In genomic region chr15:64954395-64954794, GRCh38 we compare ENCODE assay signal across 17 cellular contexts. TPM values are rescaled to one million over a fixed set of nuclear protein-coding genes. Genes with fewer than 3 reads are reported as not detected.
DNase-seq lines count a peak whose midpoint lies in the region; ATAC-seq and TF ChIP-seq lines count a peak whose summit lies in the region.
"Had no signal": no experiment of that assay in that cellular context is flagged by ENCODE, and none has a peak within 500 bp of the region (broad histone marks: within the 10 kb centered on the region; RNA-seq: fewer than 3 reads in every experiment).

No MANE protein-coding gene starts in this region.

- H3K36me3 ChIP-seq in CD4-positive, CD25-positive, alpha-beta regulatory T cell (ENCODE audit: control insufficient read depth, insufficient read depth, low read length), result peaks cover 27% of the 10 kb centered on the region
- H3K36me3 ChIP-seq in CD8-positive, alpha-beta memory T cell (ENCODE audit: insufficient read depth, low read length), result peaks cover 9% of the 10 kb centered on the region
- H3K36me3 ChIP-seq in naive thymus-derived CD4-positive, alpha-beta T cell (ENCODE audit: control insufficient read depth in 2 of 3, insufficient read depth in 3 of 3, low read length in 3 of 3), result peaks cover 0 to 32% (median 3%) of the 10 kb centered on the region in 3 experiments

- no peak overlapping the region for H3K4me3 ChIP-seq in CD4-positive, CD25-positive, alpha-beta regulatory T cell (ENCODE audit: low read depth, low read length)
- H3K4me3 ChIP-seq in CD8-positive, alpha-beta memory T cell (ENCODE audit: low read length), result no peak overlapping the region
- no peak overlapping the region for H3K4me3 ChIP-seq in naive thymus-derived CD4-positive, alpha-beta T cell (ENCODE audit: low read length)
- no peak overlapping the region for H3K4me3 ChIP-seq in dorsolateral prefrontal cortex
- H3K4me3 ChIP-seq: GM12878 had no signal

- CTCF ChIA-PET in CD8-positive, alpha-beta memory T cell (lab: Charles Lee), result no interaction called here
- CTCF ChIA-PET in naive thymus-derived CD4-positive, alpha-beta T cell (lab: Charles Lee), result no interaction called here

- H3K4me3 Mint-ChIP-seq in CD4-positive, CD25-positive, alpha-beta regulatory T cell, result no peak overlapping the region
- no peak overlapping the region for H3K4me3 Mint-ChIP-seq in CD8-positive, alpha-beta memory T cell
- no peak overlapping the region for H3K4me3 Mint-ChIP-seq in activated naive CD8-positive, alpha-beta T cell treated with anti-CD3 and anti-CD28 coated beads for 36 hours
- no peak overlapping the region for H3K4me3 Mint-ChIP-seq in naive thymus-derived CD4-positive, alpha-beta T cell

- no peak for TF ChIP-seq CTCF in dorsolateral prefrontal cortex (IDR thresholded peaks at IDR 0.05 in 54 of 56, conservative IDR thresholded peaks at IDR 0.05 in 2 of 56; ENCODE audit: low read depth in 1 of 56, partially characterized antibody in 56 of 56)

- H3K27ac ChIP-seq in CD4-positive, CD25-positive, alpha-beta regulatory T cell (ENCODE audit: insufficient read depth, low read length, poor library complexity, severe bottlenecking), result no peak overlapping the region
- no peak overlapping the region for H3K27ac ChIP-seq in CD8-positive, alpha-beta memory T cell (ENCODE audit: low read depth, low read length)
- no peak overlapping the region for H3K27ac ChIP-seq in naive thymus-derived CD4-positive, alpha-beta T cell (ENCODE audit: low read depth, low read length)
- no peak overlapping the region for H3K27ac ChIP-seq in dorsolateral prefrontal cortex

- intact Hi-C loops in naive thymus-derived CD4-positive, alpha-beta T cell (cut with micrococcal nuclease), result no loop called here
- intact Hi-C loops in dorsolateral prefrontal cortex (cut with DNase I), result no loop called here

- POLR2A ChIA-PET in CD8-positive, alpha-beta memory T cell (lab: Charles Lee), result no interaction called here
- POLR2A ChIA-PET in naive thymus-derived CD4-positive, alpha-beta T cell (lab: Charles Lee), result no interaction called here

- H3K4me1 ChIP-seq in CD4-positive, CD25-positive, alpha-beta regulatory T cell (ENCODE audit: control insufficient read depth, insufficient read depth, low read length, poor library complexity, severe bottlenecking), result no peaks in the 10 kb centered on the region
- H3K4me1 ChIP-seq in CD8-positive, alpha-beta memory T cell (ENCODE audit: insufficient read depth, low read length), result no peaks in the 10 kb centered on the region
- no peaks in the 10 kb centered on the region for H3K4me1 ChIP-seq in naive thymus-derived CD4-positive, alpha-beta T cell (ENCODE audit: control insufficient read depth in 2 of 2, insufficient read depth in 2 of 2, low read length in 2 of 2)

- no peaks in the 10 kb centered on the region for H3K9me3 ChIP-seq in CD4-positive, CD25-positive, alpha-beta regulatory T cell (ENCODE audit: control insufficient read depth in 2 of 2, low read length in 2 of 2)
- no peaks in the 10 kb centered on the region for H3K9me3 ChIP-seq in CD8-positive, alpha-beta memory T cell (ENCODE audit: low read length)
- H3K9me3 ChIP-seq in naive thymus-derived CD4-positive, alpha-beta T cell (ENCODE audit: control insufficient read depth in 2 of 3, low read length in 3 of 3), result no peaks in the 10 kb centered on the region

- peak overlapping the region; percentile 28 to 86 (median 73) for H3K27ac Mint-ChIP-seq in CD4-positive, CD25-positive, alpha-beta regulatory T cell
- H3K27ac Mint-ChIP-seq in CD8-positive, alpha-beta memory T cell, result peak overlapping the region; percentile 11 to 97 (median 74)
- H3K27ac Mint-ChIP-seq in activated naive CD8-positive, alpha-beta T cell treated with anti-CD3 and anti-CD28 coated beads for 36 hours, result peak overlapping the region; percentile 18
- peak overlapping the region in 8 of 9 donors; percentile 59 to 92 (median 78) for H3K27ac Mint-ChIP-seq in naive thymus-derived CD4-positive, alpha-beta T cell

- DNase-seq in CD4-positive, CD25-positive, alpha-beta regulatory T cell, result no peak
- no peak for DNase-seq in CD8-positive, alpha-beta memory T cell
- DNase-seq in activated naive CD8-positive, alpha-beta T cell treated with anti-CD3 and anti-CD28 coated beads for 36 hours, result no peak
- DNase-seq in naive thymus-derived CD4-positive, alpha-beta T cell, result no peak
- DNase-seq in SHP77 treated with DMSO at 0.1 percent for 48 hours (lab: John Stamatoyannopoulos, UW) (no peak), dorsolateral prefrontal cortex (no peak)
- DNase-seq: Calu3, DMS79, H7, IMR-90, MV-4-11, NCI-H1436, NCI-H2081 treated with DMSO at 0.1 percent for 48 hours, NCI-H524, SHP77 had no signal

- H3K4me1 Mint-ChIP-seq in CD4-positive, CD25-positive, alpha-beta regulatory T cell, result peaks cover 0 to 21% (median 7%) of the 10 kb centered on the region in 4 donors
- H3K4me1 Mint-ChIP-seq in CD8-positive, alpha-beta memory T cell, result peaks cover 2 to 24% (median 6%) of the 10 kb centered on the region in 3 donors
- H3K4me1 Mint-ChIP-seq in activated naive CD8-positive, alpha-beta T cell treated with anti-CD3 and anti-CD28 coated beads for 36 hours, result peaks cover 5% of the 10 kb centered on the region
- peaks cover 0 to 42% (median 38%) of the 10 kb centered on the region in 7 donors for H3K4me1 Mint-ChIP-seq in naive thymus-derived CD4-positive, alpha-beta T cell

- H3K27me3 ChIP-seq in CD4-positive, CD25-positive, alpha-beta regulatory T cell (ENCODE audit: control insufficient read depth, insufficient read depth, low read length), result no peaks in the 10 kb centered on the region
- no peaks in the 10 kb centered on the region for H3K27me3 ChIP-seq in CD8-positive, alpha-beta memory T cell (ENCODE audit: insufficient read depth, low read length, poor library complexity, severe bottlenecking)
- no peaks in the 10 kb centered on the region for H3K27me3 ChIP-seq in naive thymus-derived CD4-positive, alpha-beta T cell (ENCODE audit: control insufficient read depth in 2 of 2, insufficient read depth in 2 of 2, low read length in 2 of 2)
- no peaks in the 10 kb centered on the region for H3K27me3 ChIP-seq in dorsolateral prefrontal cortex

- H3K36me3 Mint-ChIP-seq in CD4-positive, CD25-positive, alpha-beta regulatory T cell, result peaks cover 17% of the 10 kb centered on the region
- peaks cover 0 to 35% (median 13%) of the 10 kb centered on the region in 3 donors for H3K36me3 Mint-ChIP-seq in CD8-positive, alpha-beta memory T cell
- H3K36me3 Mint-ChIP-seq in activated naive CD8-positive, alpha-beta T cell treated with anti-CD3 and anti-CD28 coated beads for 36 hours, result peaks cover 10% of the 10 kb centered on the region
- H3K36me3 Mint-ChIP-seq in naive thymus-derived CD4-positive, alpha-beta T cell, result peaks cover 4 to 25% (median 11%) of the 10 kb centered on the region in 5 donors

- H3K9me3 Mint-ChIP-seq in CD4-positive, CD25-positive, alpha-beta regulatory T cell, result no peaks in the 10 kb centered on the region
- H3K9me3 Mint-ChIP-seq in CD8-positive, alpha-beta memory T cell, result no peaks in the 10 kb centered on the region
- H3K9me3 Mint-ChIP-seq in activated naive CD8-positive, alpha-beta T cell treated with anti-CD3 and anti-CD28 coated beads for 36 hours, result no peaks in the 10 kb centered on the region
- peaks cover 0 to 6% (median 0%) of the 10 kb centered on the region in 11 donors for H3K9me3 Mint-ChIP-seq in naive thymus-derived CD4-positive, alpha-beta T cell

- H3K27me3 Mint-ChIP-seq in CD4-positive, CD25-positive, alpha-beta regulatory T cell, result no peaks in the 10 kb centered on the region
- H3K27me3 Mint-ChIP-seq in CD8-positive, alpha-beta memory T cell, result no peaks in the 10 kb centered on the region
- H3K27me3 Mint-ChIP-seq in activated naive CD8-positive, alpha-beta T cell treated with anti-CD3 and anti-CD28 coated beads for 36 hours, result no peaks in the 10 kb centered on the region
- H3K27me3 Mint-ChIP-seq in naive thymus-derived CD4-positive, alpha-beta T cell, result no peaks in the 10 kb centered on the region

- no peak for ATAC-seq in CD4-positive, CD25-positive, alpha-beta regulatory T cell (ENCODE audit: low read depth in 2 of 2)
- no peak for ATAC-seq in naive thymus-derived CD4-positive, alpha-beta T cell
- ATAC-seq in HG03039 (IDR thresholded peaks at IDR 0.05; ENCODE audit: unreplicated experiment), result no peak
- ATAC-seq: GM12878 had no signal

RNA-seq across cellular contexts. Expression of gene SPG21, which starts 35.3 kb away (rescaled TPM):
- 46.9 TPM for total RNA-seq in CD4-positive, CD25-positive, alpha-beta regulatory T cell
- polyA plus RNA-seq in CD4-positive, CD25-positive, alpha-beta regulatory T cell, result 100 to 1,000 TPM; 126 to 146 (median 136) TPM
- 10 to 100 TPM; 66.3 to 67.4 TPM for total RNA-seq in CD8-positive, alpha-beta memory T cell
- polyA plus RNA-seq in CD8-positive, alpha-beta memory T cell, result 118 TPM
- 10 to 100 TPM; 69.2 to 73.3 TPM for total RNA-seq in activated naive CD8-positive, alpha-beta T cell treated with anti-CD3 and anti-CD28 coated beads for 36 hours
- total RNA-seq in naive thymus-derived CD4-positive, alpha-beta T cell, result 10 to 100 TPM; 42.5 to 72.3 (median 60.0) TPM
- 100 to 1,000 TPM; 123 to 140 TPM for polyA plus RNA-seq in naive thymus-derived CD4-positive, alpha-beta T cell
- 10 to 100 TPM; 41.3 to 69.1 (median 50.6) TPM for total RNA-seq in dorsolateral prefrontal cortex

RNA-seq across cellular contexts. Expression of gene ANKDD1A, which starts 42.7 kb away (rescaled TPM):
- total RNA-seq in CD4-positive, CD25-positive, alpha-beta regulatory T cell, result 12.4 TPM
- 1 to 10 TPM in 2 of 4 donors, under 1 TPM in 2; 0.35 to 5.4 (median 0.83) TPM for polyA plus RNA-seq in CD4-positive, CD25-positive, alpha-beta regulatory T cell
- 1 to 10 TPM; 3.0 TPM for total RNA-seq in CD8-positive, alpha-beta memory T cell
- 2.4 TPM for polyA plus RNA-seq in CD8-positive, alpha-beta memory T cell
- total RNA-seq in activated naive CD8-positive, alpha-beta T cell treated with anti-CD3 and anti-CD28 coated beads for 36 hours, result 1 to 10 TPM; 2.8 to 2.9 TPM
- total RNA-seq in naive thymus-derived CD4-positive, alpha-beta T cell, result 1 to 10 TPM; 3.3 to 9.3 (median 4.0) TPM
- polyA plus RNA-seq in naive thymus-derived CD4-positive, alpha-beta T cell, result 1 to 10 TPM in 1 of 2 donors, under 1 TPM in 1; 0.20 to 2.0 TPM
- 10 to 100 TPM; 16.8 to 58.1 (median 32.8) TPM for total RNA-seq in dorsolateral prefrontal cortex

Comparison
In these comparisons a context has a peak if more than half of its experiments do, and no peak if none do; other contexts are left out.
1. H3K27ac Mint-ChIP-seq: peak in every context shown above with its lines; median percentile 78 in naive thymus-derived CD4-positive, alpha-beta T cell; 74 in CD8-positive, alpha-beta memory T cell; 73 in CD4-positive, CD25-positive, alpha-beta regulatory T cell; 18 in activated naive CD8-positive, alpha-beta T cell treated with anti-CD3 and anti-CD28 coated beads for 36 hours.